Comparison of ENCODE assay signal across 1 cellular context in genomic region chr1:230822092-230822581, GRCh38.
TF ChIP-seq lines count a peak whose summit lies in the region.

No MANE protein-coding gene starts in this region.

TF ChIP-seq in endothelial cell of umbilical vein, 7 proteins besides CTCF, POLR2A, EP300 and RAD21 (continued from another document):
- TF ChIP-seq JUN (IDR thresholded peaks at IDR 0.05; ENCODE audit: borderline replicate concordance, insufficient read depth, insufficient read length, low read depth) (no peak), MAX (IDR thresholded peaks at IDR 0.05; ENCODE audit: insufficient read depth, insufficient read length) (no peak)
